In the genomic region with DNA sequence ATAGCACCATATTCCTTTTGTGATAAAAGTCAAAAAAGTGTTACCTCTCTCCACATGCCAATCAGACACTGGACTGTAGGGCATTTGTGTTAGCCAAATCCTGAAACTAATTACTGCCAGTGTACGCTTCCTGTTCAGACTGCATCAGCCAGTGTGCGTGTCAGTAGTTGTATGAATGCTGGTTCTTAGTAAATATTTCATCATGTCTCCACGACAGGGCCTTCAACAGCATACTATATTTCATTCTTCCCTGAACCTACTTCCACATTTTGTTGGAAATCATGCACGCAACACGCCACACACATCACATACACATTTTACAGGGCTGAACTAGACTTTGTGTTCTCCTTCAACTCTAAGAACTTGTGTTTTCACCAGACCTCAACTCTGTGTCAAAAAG, we compare ENCODE assay signal across 15 cellular contexts.
DNase-seq lines count a peak whose midpoint lies in the region; ATAC-seq and TF ChIP-seq lines count a peak whose summit lies in the region.
"Had no signal": no experiment of that assay in that cellular context is flagged by ENCODE, and none has a peak within 500 bp of the region (broad histone marks: within the 10 kb centered on the region; RNA-seq: fewer than 3 reads in every experiment).

No MANE protein-coding gene starts in this region.

- H3K4me3 Mint-ChIP-seq in CD4-positive, alpha-beta T cell, result no peak overlapping the region
- H3K4me3 Mint-ChIP-seq: activated naive CD4-positive, alpha-beta T cell treated with anti-CD3 and anti-CD28 coated beads, Interleukin-2, amount 50 U/mL, for 24 hours; activated T-cell treated with anti-CD3 and anti-CD28 coated beads, Interleukin-2, amount 50 U/mL, for 24 hours; naive thymus-derived CD8-positive, alpha-beta T cell had no signal

- ATAC-seq in CD4-positive, alpha-beta T cell (ENCODE audit: poor library complexity), result no peak
- ATAC-seq in mucosa of descending colon, result peak; percentile 40
- no peak for ATAC-seq in GM18909 (IDR thresholded peaks at IDR 0.05; ENCODE audit: poor library complexity, unreplicated experiment)
- ATAC-seq: naive thymus-derived CD8-positive, alpha-beta T cell had no signal

- TF ChIP-seq CTCF in CD4-positive, alpha-beta T cell (IDR thresholded peaks at IDR 0.05), result no peak
- no peak for TF ChIP-seq CTCF in mucosa of descending colon (IDR thresholded peaks at IDR 0.05)

- H3K9me3 ChIP-seq in CD4-positive, alpha-beta T cell (ENCODE audit: control insufficient read depth, low read length), result no peaks in the 10 kb centered on the region
- no peaks in the 10 kb centered on the region for H3K9me3 ChIP-seq in mucosa of descending colon
- H3K9me3 ChIP-seq: spleen, thoracic aorta had no signal

- POLR2A ChIA-PET in CD4-positive, alpha-beta T cell (lab: Charles Lee), result interaction anchor here (1.4 kb wide), 1 partner anchor 9 kb away, joined by 4 read pairs; no protein-coding TSS in a partner anchor

- H3K4me1 Mint-ChIP-seq in CD4-positive, alpha-beta T cell (ENCODE audit: low read depth), result peaks cover 19% of the 10 kb centered on the region
- H3K4me1 Mint-ChIP-seq: activated naive CD4-positive, alpha-beta T cell treated with anti-CD3 and anti-CD28 coated beads, Interleukin-2, amount 50 U/mL, for 24 hours; naive thymus-derived CD8-positive, alpha-beta T cell had no signal

- no peaks in the 10 kb centered on the region for H3K27me3 ChIP-seq in CD4-positive, alpha-beta T cell (ENCODE audit: control insufficient read depth, insufficient read depth, low read length)

- DNase-seq in CD4-positive, alpha-beta T cell, result no peak
- DNase-seq in MV-4-11 (lab: John Stamatoyannopoulos, UW) (peak; percentile 98), SKM-1 treated with dmso at 0.1 percent for 144 hours (lab: John Stamatoyannopoulos, UW; ENCODE audit: unreplicated experiment) (peak; percentile 96), mucosa of descending colon (no peak), NCI-H446 (lab: John Stamatoyannopoulos, UW) (no peak)
- no peak for DNase-seq in activated CD8-positive, alpha-beta memory T cell treated with anti-CD3 and anti-CD28 coated beads, Interleukin-2, amount 50 U/mL, for 4 hours
- DNase-seq: activated CD4-positive, alpha-beta T cell treated with anti-CD3 and anti-CD28 coated beads, Interleukin-2, amount 50 U/mL, for 4 hours; activated T-cell treated with anti-CD3 and anti-CD28 coated beads, Interleukin-2, amount 50 U/mL, for 24 hours; H7; naive thymus-derived CD8-positive, alpha-beta T cell; NCI-H345; spleen had no signal

- H3K27ac ChIP-seq in CD4-positive, alpha-beta T cell (ENCODE audit: low read depth, low read length), result no peak overlapping the region
- H3K27ac ChIP-seq: thoracic aorta had no signal

- peak overlapping the region; percentile 6 for H3K27ac Mint-ChIP-seq in CD4-positive, alpha-beta T cell
- H3K27ac Mint-ChIP-seq: activated naive CD4-positive, alpha-beta T cell treated with anti-CD3 and anti-CD28 coated beads, Interleukin-2, amount 50 U/mL, for 24 hours; activated T-cell treated with anti-CD3 and anti-CD28 coated beads, Interleukin-2, amount 50 U/mL, for 24 hours; naive thymus-derived CD8-positive, alpha-beta T cell had no signal

- H3K36me3 ChIP-seq in mucosa of descending colon (ENCODE audit: low read depth), result no peaks in the 10 kb centered on the region
- H3K36me3 ChIP-seq: spleen, thoracic aorta had no signal

- H3K9me3 Mint-ChIP-seq in CD4-positive, alpha-beta T cell, result no peaks in the 10 kb centered on the region
- H3K9me3 Mint-ChIP-seq: activated naive CD4-positive, alpha-beta T cell treated with anti-CD3 and anti-CD28 coated beads, Interleukin-2, amount 50 U/mL, for 24 hours; activated T-cell treated with anti-CD3 and anti-CD28 coated beads, Interleukin-2, amount 50 U/mL, for 24 hours; naive thymus-derived CD8-positive, alpha-beta T cell had no signal

- CTCF ChIA-PET in CD4-positive, alpha-beta T cell (lab: Charles Lee), result no interaction called here

- no peak overlapping the region for H3K4me3 ChIP-seq in mucosa of descending colon
- H3K4me3 ChIP-seq: spleen, thoracic aorta had no signal

- intact Hi-C loops in CD4-positive, alpha-beta T cell (cut with DNase I, micrococcal nuclease), result loop anchor here in 1 of 2 experiments (10.0 kb wide), 1 partner anchor 429 kb away; a partner anchor contains a TSS
- intact Hi-C loops in mucosa of descending colon (cut with DNase I, micrococcal nuclease), result no loop called here

- H3K27me3 Mint-ChIP-seq in CD4-positive, alpha-beta T cell, result peaks cover 6% of the 10 kb centered on the region

- H3K4me1 ChIP-seq in mucosa of descending colon (ENCODE audit: low read depth), result no peaks in the 10 kb centered on the region

- H3K36me3 Mint-ChIP-seq in CD4-positive, alpha-beta T cell (ENCODE audit: low read depth), result no peaks in the 10 kb centered on the region
- H3K36me3 Mint-ChIP-seq: activated naive CD4-positive, alpha-beta T cell treated with anti-CD3 and anti-CD28 coated beads, Interleukin-2, amount 50 U/mL, for 24 hours; naive thymus-derived CD8-positive, alpha-beta T cell had no signal

Comparison
In these comparisons a context has a peak if more than half of its experiments do, and no peak if none do; other contexts are left out.
1. DNase-seq: peak in MV-4-11 (single experiment) and SKM-1 treated with dmso at 0.1 percent for 144 hours (single experiment); none in CD4-positive, alpha-beta T cell (0 of 10), mucosa of descending colon (0 of 3), activated CD8-positive, alpha-beta memory T cell treated with anti-CD3 and anti-CD28 coated beads, Interleukin-2, amount 50 U/mL, for 4 hours (single experiment) and NCI-H446 (0 of 2).